16 cellular contexts compared by ENCODE assay signal in genomic region chr5:121731377-121731776, GRCh38.
"Had no signal": no experiment of that assay in that cellular context is flagged by ENCODE, and none has a peak within 500 bp of the region (broad histone marks: within the 10 kb centered on the region; RNA-seq: fewer than 3 reads in every experiment).

No MANE protein-coding gene starts in this region.

- H3K4me1 Mint-ChIP-seq: activated B cell treated with CpG ODN at 0.5 μM for 24 hours; activated CD4-positive, alpha-beta memory T cell treated with anti-CD3 and anti-CD28 coated beads, Interleukin-2, amount 10 ng/mL, durations not matched to agents 7 days and 5 days; naive B cell had no signal

- H3K4me3 ChIP-seq: SJSA1, thoracic aorta had no signal

- H3K27me3 ChIP-seq: SJSA1 had no signal

- H3K4me3 Mint-ChIP-seq: activated B cell treated with CpG ODN at 0.5 μM for 24 hours; activated CD4-positive, alpha-beta memory T cell treated with anti-CD3 and anti-CD28 coated beads, Interleukin-2, amount 10 ng/mL, durations not matched to agents 7 days and 5 days; naive B cell; T-helper 1 cell treated with Interleukin-12 subunit alpha and Interleukin-12 subunit beta and Interleukin-4 antibody, amounts not matched to agents 30 μg/mL and 1 μg/mL, for 36 hours had no signal

- H3K36me3 ChIP-seq: SJSA1, thoracic aorta had no signal

- H3K36me3 Mint-ChIP-seq: naive B cell had no signal

- H3K9me3 Mint-ChIP-seq: activated B cell treated with CpG ODN at 0.5 μM for 24 hours; T-helper 1 cell treated with Interleukin-12 subunit alpha and Interleukin-12 subunit beta and Interleukin-4 antibody, amounts not matched to agents 30 μg/mL and 1 μg/mL, for 36 hours had no signal

- ATAC-seq: activated naive CD4-positive, alpha-beta T cell treated with anti-CD3 and anti-CD28 coated beads, Interleukin-2, amount 50 U/mL, for 72 hours; sciatic nerve had no signal

- H3K4me1 ChIP-seq: parathyroid adenoma, SJSA1 had no signal

- H3K9me3 ChIP-seq: SJSA1, thoracic aorta had no signal

- H3K9ac ChIP-seq: parathyroid adenoma had no signal

- H3K79me2 ChIP-seq: parathyroid adenoma had no signal

- DNase-seq: activated B cell treated with CpG ODN at 0.5 μM for 24 hours; activated CD4-positive, alpha-beta memory T cell treated with anti-CD3 and anti-CD28 coated beads, Interleukin-2, amount 10 ng/mL, durations not matched to agents 7 days and 5 days; activated CD4-positive, alpha-beta T cell treated with anti-CD3 and anti-CD28 coated beads for 4 hours; activated gamma-delta T cell treated with Interleukin-2 at 50 U/mL for 16 hours; amniotic stem cell; naive B cell; nucleus accumbens; stimulated activated CD4-positive, alpha-beta T cell treated with anti-CD3 and anti-CD28 coated beads, Interleukin-4, amount 100 ng/mL, for 24 hours; stimulated activated naive CD4-positive, alpha-beta T cell treated with Interleukin-2 at 50 U/mL for 16 hours; T1000 had no signal

- H3K27me3 Mint-ChIP-seq: activated B cell treated with CpG ODN at 0.5 μM for 24 hours; activated CD4-positive, alpha-beta memory T cell treated with anti-CD3 and anti-CD28 coated beads, Interleukin-2, amount 10 ng/mL, durations not matched to agents 7 days and 5 days; naive B cell had no signal

- H3K27ac ChIP-seq: parathyroid adenoma, SJSA1, thoracic aorta had no signal

- H2AFZ ChIP-seq: parathyroid adenoma had no signal

- H3K27ac Mint-ChIP-seq: activated B cell treated with CpG ODN at 0.5 μM for 24 hours; activated CD4-positive, alpha-beta memory T cell treated with anti-CD3 and anti-CD28 coated beads, Interleukin-2, amount 10 ng/mL, durations not matched to agents 7 days and 5 days; activated naive CD4-positive, alpha-beta T cell treated with anti-CD3 and anti-CD28 coated beads, Interleukin-2, amount 50 U/mL, for 72 hours; naive B cell; T-helper 1 cell treated with Interleukin-12 subunit alpha and Interleukin-12 subunit beta and Interleukin-4 antibody, amounts not matched to agents 30 μg/mL and 1 μg/mL, for 36 hours had no signal
